ENCODE assay signal across 8 cellular contexts in genomic region chr12:76033116-76034001, GRCh38. TPM values are rescaled to one million over a fixed set of nuclear protein-coding genes. Genes with fewer than 3 reads are reported as not detected.
DNase-seq lines count a peak whose midpoint lies in the region; ATAC-seq and TF ChIP-seq lines count a peak whose summit lies in the region.

No MANE protein-coding gene starts in this region.

- TF ChIP-seq EP300 in SK-N-SH (IDR thresholded peaks at IDR 0.05; ENCODE audit: borderline replicate concordance in 1 of 2, low read depth in 1 of 2, low read length in 1 of 2), result no peak

- POLR2A ChIA-PET in SK-N-SH (lab: Yijun Ruan, JAX), result no interaction called here

- H3K27me3 ChIP-seq in SK-N-SH (ENCODE audit: insufficient read depth) (no peaks in the 10 kb centered on the region), iPS-18a (ENCODE audit: control insufficient read depth, insufficient read depth, low read length) (peaks cover 7% of the 10 kb centered on the region)

- 89% methylated on average over 4 of the region's 4 CpGs for WGBS in SK-N-SH (ENCODE audit: low lambda C conversion rate)

- TF ChIP-seq CTCF in SK-N-SH (IDR thresholded peaks at IDR 0.05), result no peak

- no peaks in the 10 kb centered on the region for H3K9me3 ChIP-seq in SK-N-SH
- no peaks in the 10 kb centered on the region for H3K9me3 ChIP-seq in iPS-18a (ENCODE audit: control insufficient read depth, low read depth, low read length)

- intact Hi-C loops in activated T-helper 2 cell treated with anti-CD3 and anti-CD28 coated beads, Interferon-gamma antibody, Interleukin-2, Interleukin-4, amounts not matched to agents 10 μg/mL and 5 μg/mL and 100 μg/mL, durations not matched to agents 14 hours and 24 hours and 36 hours (cut with micrococcal nuclease), result loop anchor here (2.0 to 5.0 kb wide), 4 partner anchors 124 to 553 kb away; partner anchors contain the start of genes GLIPR1 and OSBPL8

- H3K36me3 ChIP-seq in SK-N-SH (replicated peaks in 1 of 2; ENCODE audit: control insufficient read depth in 1 of 2, insufficient read depth in 2 of 2, low read length in 1 of 2), result peaks cover 4 to 14% of the 10 kb centered on the region in 2 experiments
- H3K36me3 ChIP-seq in iPS-18a (ENCODE audit: control insufficient read depth, low read depth, low read length), result peaks cover 9% of the 10 kb centered on the region

- H3K4me1 ChIP-seq in SK-N-SH (ENCODE audit: control insufficient read depth in 1 of 2, insufficient read depth in 2 of 2, low read depth in 1 of 2, low read length in 1 of 2) (peaks cover 12 to 15% of the 10 kb centered on the region in 2 experiments; a peak in 3 of 4 replicates), iPS-18a (ENCODE audit: control insufficient read depth, low read depth, low read length) (peaks cover 35% of the 10 kb centered on the region)

- no peak for TF ChIP-seq RAD21 in SK-N-SH (IDR thresholded peaks at IDR 0.05; ENCODE audit: low read length)

- no peak overlapping the region for H2AFZ ChIP-seq in SK-N-SH (ENCODE audit: low read depth)

- H3K9ac ChIP-seq in SK-N-SH, result no peak overlapping the region
- peak overlapping the region; percentile 79 for H3K9ac ChIP-seq in iPS-18a (ENCODE audit: low read length)

- ATAC-seq in SK-N-SH treated with all-trans-retinoic acid at 6 μM for 48 hours, result no peak
- no peak for ATAC-seq in stimulated activated effector memory CD8-positive, alpha-beta T cell treated with anti-CD3 and anti-CD28 coated beads, Interleukin-12 subunit alpha, Interleukin-12 subunit beta, amount 100 ng/mL, for 72 hours
- no peak for ATAC-seq in HG03280 (IDR thresholded peaks at IDR 0.05; ENCODE audit: unreplicated experiment)
- no peak for ATAC-seq in GM18867 (IDR thresholded peaks at IDR 0.05; ENCODE audit: unreplicated experiment)

- peaks cover 30% of the 10 kb centered on the region for H3K79me2 ChIP-seq in SK-N-SH (ENCODE audit: insufficient read depth)

- H3K4me3 Mint-ChIP-seq in activated T-helper 2 cell treated with anti-CD3 and anti-CD28 coated beads, Interferon-gamma antibody, Interleukin-2, Interleukin-4, amounts not matched to agents 10 μg/mL and 5 μg/mL and 100 μg/mL, durations not matched to agents 14 hours and 24 hours and 36 hours (ENCODE audit: low read depth), result peak overlapping the region; percentile 97
- peak overlapping the region; percentile 90 for H3K4me3 Mint-ChIP-seq in stimulated activated effector memory CD8-positive, alpha-beta T cell treated with anti-CD3 and anti-CD28 coated beads, Interleukin-12 subunit alpha, Interleukin-12 subunit beta, amount 100 ng/mL, for 72 hours

- no peaks in the 10 kb centered on the region for H3K9me3 Mint-ChIP-seq in activated T-helper 2 cell treated with anti-CD3 and anti-CD28 coated beads, Interferon-gamma antibody, Interleukin-2, Interleukin-4, amounts not matched to agents 10 μg/mL and 5 μg/mL and 100 μg/mL, durations not matched to agents 14 hours and 24 hours and 36 hours
- H3K9me3 Mint-ChIP-seq in stimulated activated effector memory CD8-positive, alpha-beta T cell treated with anti-CD3 and anti-CD28 coated beads, Interleukin-12 subunit alpha, Interleukin-12 subunit beta, amount 100 ng/mL, for 72 hours, result no peaks in the 10 kb centered on the region

- no peaks in the 10 kb centered on the region for H3K27me3 Mint-ChIP-seq in activated T-helper 2 cell treated with anti-CD3 and anti-CD28 coated beads, Interferon-gamma antibody, Interleukin-2, Interleukin-4, amounts not matched to agents 10 μg/mL and 5 μg/mL and 100 μg/mL, durations not matched to agents 14 hours and 24 hours and 36 hours (ENCODE audit: low read depth)

- H3K27ac ChIP-seq in SK-N-SH (ENCODE audit: low read depth in 2 of 2, low read length in 1 of 2), result peak overlapping the region; percentile 34 to 92; a peak in 3 of 4 replicates
- no peak overlapping the region for H3K27ac ChIP-seq in iPS-18a (ENCODE audit: low read length)

- peaks cover 41% of the 10 kb centered on the region for H3K4me1 Mint-ChIP-seq in activated T-helper 2 cell treated with anti-CD3 and anti-CD28 coated beads, Interferon-gamma antibody, Interleukin-2, Interleukin-4, amounts not matched to agents 10 μg/mL and 5 μg/mL and 100 μg/mL, durations not matched to agents 14 hours and 24 hours and 36 hours (ENCODE audit: low read depth)
- H3K4me1 Mint-ChIP-seq in stimulated activated effector memory CD8-positive, alpha-beta T cell treated with anti-CD3 and anti-CD28 coated beads, Interleukin-12 subunit alpha, Interleukin-12 subunit beta, amount 100 ng/mL, for 72 hours, result peaks cover 55% of the 10 kb centered on the region

- peaks cover 10% of the 10 kb centered on the region; the same call in 1 of the 2 replicates for H4K20me1 ChIP-seq in SK-N-SH (ENCODE audit: insufficient read depth)

- peak overlapping the region; percentile 91 for H3K4me2 ChIP-seq in SK-N-SH

- H3K4me3 ChIP-seq in SK-N-SH (ENCODE audit: low read depth in 2 of 2, low read length in 1 of 2) (peak overlapping the region in 1 of 2 experiments; percentile 91; a peak in 1 of 4 replicates), iPS-18a (ENCODE audit: low read length) (peak overlapping the region; percentile 90)

- H3F3A ChIP-seq in SK-N-SH (replicated peaks; ENCODE audit: insufficient read depth), result peaks cover 61% of the 10 kb centered on the region

- H3K27ac Mint-ChIP-seq in activated T-helper 2 cell treated with anti-CD3 and anti-CD28 coated beads, Interferon-gamma antibody, Interleukin-2, Interleukin-4, amounts not matched to agents 10 μg/mL and 5 μg/mL and 100 μg/mL, durations not matched to agents 14 hours and 24 hours and 36 hours, result no peak overlapping the region
- peak overlapping the region; percentile 98 for H3K27ac Mint-ChIP-seq in stimulated activated effector memory CD8-positive, alpha-beta T cell treated with anti-CD3 and anti-CD28 coated beads, Interleukin-12 subunit alpha, Interleukin-12 subunit beta, amount 100 ng/mL, for 72 hours

- DNase-seq in SK-N-SH (no peak), NCI-H2029 (lab: John Stamatoyannopoulos, UW) (no peak)
- DNase-seq in activated T-helper 2 cell treated with anti-CD3 and anti-CD28 coated beads, Interferon-gamma antibody, Interleukin-2, Interleukin-4, amounts not matched to agents 10 μg/mL and 5 μg/mL and 100 μg/mL, durations not matched to agents 14 hours and 24 hours and 36 hours (ENCODE audit: low spot score), result no peak
- no peak for DNase-seq in stimulated activated effector memory CD8-positive, alpha-beta T cell treated with anti-CD3 and anti-CD28 coated beads, Interleukin-12 subunit alpha, Interleukin-12 subunit beta, amount 100 ng/mL, for 72 hours (ENCODE audit: low spot score in 2 of 2)

- CTCF ChIA-PET in SK-N-SH (lab: Yijun Ruan, JAX), result interaction anchor here (1.3 to 12.5 kb wide), 5 partner anchors 11 to 505 kb away, joined by 3 to 166 read pairs (median 4); no protein-coding TSS in a partner anchor

- H3K9me2 ChIP-seq in SK-N-SH, result no peaks in the 10 kb centered on the region

- peaks cover 36% of the 10 kb centered on the region for H3K36me3 Mint-ChIP-seq in activated T-helper 2 cell treated with anti-CD3 and anti-CD28 coated beads, Interferon-gamma antibody, Interleukin-2, Interleukin-4, amounts not matched to agents 10 μg/mL and 5 μg/mL and 100 μg/mL, durations not matched to agents 14 hours and 24 hours and 36 hours (ENCODE audit: low read depth)
- peaks cover 45% of the 10 kb centered on the region for H3K36me3 Mint-ChIP-seq in stimulated activated effector memory CD8-positive, alpha-beta T cell treated with anti-CD3 and anti-CD28 coated beads, Interleukin-12 subunit alpha, Interleukin-12 subunit beta, amount 100 ng/mL, for 72 hours

TF ChIP-seq in SK-N-SH, 30 proteins besides CTCF, POLR2A, EP300 and RAD21 (continues in another document):
- TF ChIP-seq JUND (IDR thresholded peaks at IDR 0.05) (0 out of 2 replicates have a peak, but pooled peaks have one; percentile 1), TAF1 (IDR thresholded peaks at IDR 0.05; ENCODE audit: borderline replicate concordance, low read depth, low read length) (no peak), POLR2AphosphoS5 (IDR thresholded peaks at IDR 0.05; ENCODE audit: low read depth, low read length) (peak; percentile 2; the same call in 1 of the 2 replicates), TCF12 (IDR thresholded peaks at IDR 0.05) (peak; percentile 36; the same call in 1 of the 2 replicates)

TF ChIP-seq in SK-N-SH treated with all-trans-retinoic acid at 6 μM for 48 hours, 23 proteins besides CTCF, POLR2A, EP300 and RAD21 (continues in another document):
- no peak for TF ChIP-seq RARB (CRISPR knock-in tag; IDR thresholded peaks at IDR 0.05)
- TF ChIP-seq ZFP30 (CRISPR knock-in tag; IDR thresholded peaks at IDR 0.05), result no peak
- TF ChIP-seq ZNF8 (CRISPR knock-in tag; IDR thresholded peaks at IDR 0.05), result no peak
- TF ChIP-seq SNAI2 (CRISPR knock-in tag; IDR thresholded peaks at IDR 0.05), result no peak
- TF ChIP-seq ZNF565 (CRISPR knock-in tag; conservative IDR thresholded peaks at IDR 0.05; ENCODE audit: low read depth), result no peak
- no peak for TF ChIP-seq PATZ1 (CRISPR knock-in tag; IDR thresholded peaks at IDR 0.05; ENCODE audit: borderline replicate concordance)

RNA-seq across cellular contexts. Expression of gene PHLDA1, which starts 1.8 kb away (rescaled TPM):
- polyA plus RNA-seq in SK-N-SH (2012; rRNA removed), result 21.6 and 26.2 TPM in 2 replicates
- polyA plus RNA-seq in SK-N-SH (2012; cell fraction: cytosol; rRNA removed), result 20.1 and 20.3 TPM in 2 replicates
- 19.8 and 24.5 TPM in 2 replicates for polyA plus RNA-seq in SK-N-SH (2012; cell fraction: nucleus; rRNA removed)
- total RNA-seq in activated T-helper 2 cell treated with anti-CD3 and anti-CD28 coated beads, Interferon-gamma antibody, Interleukin-2, Interleukin-4, amounts not matched to agents 10 μg/mL and 5 μg/mL and 100 μg/mL, durations not matched to agents 14 hours and 24 hours and 36 hours, result 43.2 and 44.2 TPM in 2 replicates

RNA-seq across cellular contexts. Expression of gene NAP1L1, which starts 51.1 kb away (rescaled TPM):
- 193 and 197 TPM in 2 replicates for polyA plus RNA-seq in SK-N-SH (2012; rRNA removed)
- 275 and 391 TPM in 2 replicates for polyA plus RNA-seq in SK-N-SH (2012; cell fraction: cytosol; rRNA removed)
- 122 and 161 TPM in 2 replicates for polyA plus RNA-seq in SK-N-SH (2012; cell fraction: nucleus; rRNA removed)
- total RNA-seq in activated T-helper 2 cell treated with anti-CD3 and anti-CD28 coated beads, Interferon-gamma antibody, Interleukin-2, Interleukin-4, amounts not matched to agents 10 μg/mL and 5 μg/mL and 100 μg/mL, durations not matched to agents 14 hours and 24 hours and 36 hours, result 701 and 744 TPM in 2 replicates
